In genomic region chr12:106896603-106897002, GRCh38 we compare ENCODE assay signal across 8 cellular contexts.
"Had no signal": no experiment of that assay in that cellular context is flagged by ENCODE, and none has a peak within 500 bp of the region (broad histone marks: within the 10 kb centered on the region; RNA-seq: fewer than 3 reads in every experiment).

No MANE protein-coding gene starts in this region.

- H3K36me3 ChIP-seq: HAP-1 had no signal

- H3K27ac Mint-ChIP-seq: HFFc6 had no signal

- H3K4me3 Mint-ChIP-seq: HFFc6 had no signal

- H3K9me3 Mint-ChIP-seq: HFFc6 had no signal

- H3K9ac ChIP-seq: GM23248, KMS-11 had no signal

- H3K4me2 ChIP-seq: KMS-11 had no signal

- DNase-seq: GOT3, H7, KBM-7 had no signal

- H3K27ac ChIP-seq: GM23248, HL-60, KMS-11 had no signal

- H3K4me3 ChIP-seq: GM23248, HAP-1 had no signal

- H3K9me3 ChIP-seq: HAP-1 had no signal

- H2AFZ ChIP-seq: GM23248 had no signal
